Comparison of ENCODE assay signal across 11 cellular contexts in genomic region chr14:60658116-60658515, GRCh38. TPM values are rescaled to one million over a fixed set of nuclear protein-coding genes. Genes with fewer than 3 reads are reported as not detected.
A peak's percentile ranks its signal among the peaks of the same experiment; 100 is the strongest.
DNase-seq lines count a peak whose midpoint lies in the region; ATAC-seq and TF ChIP-seq lines count a peak whose summit lies in the region.
"Had no signal": no experiment of that assay in that cellular context is flagged by ENCODE, and none has a peak within 500 bp of the region (broad histone marks: within the 10 kb centered on the region; RNA-seq: fewer than 3 reads in every experiment).

No MANE protein-coding gene starts in this region.

- no peak overlapping the region for H2BK15ac ChIP-seq in H9 (ENCODE audit: low read depth, low read length)

- H4K91ac ChIP-seq in H9 (ENCODE audit: insufficient read length, low read depth, low read length) = no peak overlapping the region

- no peaks in the 10 kb centered on the region for H3K9me3 ChIP-seq in H9 (ENCODE audit: control insufficient read depth, low read depth, low read length)
- no peaks in the 10 kb centered on the region for H3K9me3 ChIP-seq in mucosa of stomach (ENCODE audit: control insufficient read depth, low read length)
- no peaks in the 10 kb centered on the region for H3K9me3 ChIP-seq in right lobe of liver
- no peaks in the 10 kb centered on the region for H3K9me3 ChIP-seq in upper lobe of left lung

- H2AFZ ChIP-seq in H9 (ENCODE audit: low read length) = peak overlapping the region; percentile 43

- no peak overlapping the region for H3K14ac ChIP-seq in H9 (ENCODE audit: insufficient read depth, low read length)

- H3K23ac ChIP-seq in H9 (ENCODE audit: insufficient read length, low read depth, low read length) = no peak overlapping the region

- ATAC-seq in right lobe of liver (no peak), GM18505 (IDR thresholded peaks at IDR 0.05; ENCODE audit: unreplicated experiment) (no peak), upper lobe of left lung (ENCODE audit: low FRiP score in 2 of 2) (no peak)

- H3K27ac ChIP-seq in H9 (ENCODE audit: insufficient read length, low read depth, low read length) = no peak overlapping the region
- H3K27ac ChIP-seq in right lobe of liver = no peak overlapping the region
- H3K27ac ChIP-seq in upper lobe of left lung = no peak overlapping the region
- H3K27ac ChIP-seq: Peyer's patch had no signal

- H3K56ac ChIP-seq in H9 (ENCODE audit: insufficient read length, low read depth, low read length) = no peak overlapping the region

- peak overlapping the region; percentile 84 for H3K4me2 ChIP-seq in H9 (ENCODE audit: insufficient read depth, insufficient read length, low read length)

- no peaks in the 10 kb centered on the region for H3K36me3 ChIP-seq in mucosa of stomach (ENCODE audit: control insufficient read depth, insufficient read depth, low read length)
- H3K36me3 ChIP-seq in right lobe of liver = no peaks in the 10 kb centered on the region
- no peaks in the 10 kb centered on the region for H3K36me3 ChIP-seq in upper lobe of left lung
- H3K36me3 ChIP-seq: Peyer's patch had no signal

- peaks cover 91% of the 10 kb centered on the region for H3K27me3 Mint-ChIP-seq in H9 (ENCODE audit: low read depth)

- no peaks in the 10 kb centered on the region for H3K79me1 ChIP-seq in H9 (ENCODE audit: insufficient read depth, low read depth, low read length, poor library complexity, severe bottlenecking)

- WGBS in H9 (ENCODE audit: extremely low coverage, insufficient read length, low lambda C conversion rate) = no CpG with 5 or more reads among the region's 10 CpGs
- 47% methylated on average over 9 of the region's 10 CpGs for WGBS in right lobe of liver (ENCODE audit: insufficient coverage, low coverage, low lambda C conversion rate, missing lambda C conversion rate)
- WGBS in upper lobe of left lung, 2 donors = 26 to 36% methylated on average over 10 of the region's 10 CpGs

- no peak overlapping the region for H3K18ac ChIP-seq in H9 (ENCODE audit: insufficient read length, low read depth, low read length)

- no peaks in the 10 kb centered on the region for H4K20me1 ChIP-seq in H9 (ENCODE audit: control insufficient read depth, insufficient read depth, insufficient read length)

- peaks cover 59% of the 10 kb centered on the region for H3K27me3 ChIP-seq in H9 (ENCODE audit: insufficient read depth, low read length)
- peaks cover 62% of the 10 kb centered on the region for H3K27me3 ChIP-seq in mucosa of stomach (ENCODE audit: control insufficient read depth, insufficient read depth, low read length)
- H3K27me3 ChIP-seq in right lobe of liver = peaks cover 6 to 13% of the 10 kb centered on the region in 2 donors
- peaks cover 0 to 47% (median 28%) of the 10 kb centered on the region in 4 donors for H3K27me3 ChIP-seq in upper lobe of left lung

- H3K9me3 Mint-ChIP-seq in H9 = no peaks in the 10 kb centered on the region; a peak in 2 of 5 replicates

- TF ChIP-seq POLR2A in right lobe of liver (IDR thresholded peaks at IDR 0.05) (no peak), GM18505 (IDR thresholded peaks at IDR 0.05; ENCODE audit: borderline replicate concordance, extremely low read depth, insufficient read depth, insufficient read length) (no peak), upper lobe of left lung (IDR thresholded peaks at IDR 0.05) (no peak)

- H2AK5ac ChIP-seq in H9 (ENCODE audit: insufficient read length, low read length) = no peak overlapping the region

- H3K27ac Mint-ChIP-seq in H9 = no peak overlapping the region

- H2BK5ac ChIP-seq in H9 (ENCODE audit: insufficient read length, low read length) = no peak overlapping the region

- TF ChIP-seq EP300 in upper lobe of left lung (IDR thresholded peaks at IDR 0.05) = no peak

- peaks cover 30% of the 10 kb centered on the region for H3K23me2 ChIP-seq in H9 (ENCODE audit: insufficient read length, low read depth, low read length, poor library complexity, severe bottlenecking)

- DNase-seq in AG10803 (ENCODE audit: low read depth) = no peak
- peak; percentile 37 for DNase-seq in H9
- DNase-seq in astrocyte of the spinal cord (ENCODE audit: low read depth, low spot score) = no peak
- no peak for DNase-seq in right lobe of liver
- DNase-seq in stimulated activated naive CD4-positive, alpha-beta T cell treated with Interleukin-2 at 50 U/mL for 16 hours (lab: John Stamatoyannopoulos, UW) = no peak
- DNase-seq in upper lobe of left lung = no peak
- DNase-seq: anterior cingulate cortex had no signal

- intact Hi-C loops in right lobe of liver (cut with DNase I) = loop anchor here in 1 of 2 donors (10.0 kb wide), 1 partner anchor 67 kb away; the partner anchor contains the start of gene SIX4

- in situ Hi-C loops in astrocyte of the spinal cord (cut with HindIII; ENCODE audit: low sequenced_read_pairs) = no loop called here

- peaks cover 8% of the 10 kb centered on the region for H3K4me1 ChIP-seq in H9 (ENCODE audit: insufficient read depth, low read length)
- peaks cover 23% of the 10 kb centered on the region for H3K4me1 ChIP-seq in mucosa of stomach (ENCODE audit: control insufficient read depth, insufficient read depth, low read length)
- H3K4me1 ChIP-seq in right lobe of liver = peaks cover 0 to 8% (median 0%) of the 10 kb centered on the region in 4 donors
- peaks cover 17 to 35% (median 21%) of the 10 kb centered on the region in 4 donors for H3K4me1 ChIP-seq in upper lobe of left lung

- no peaks in the 10 kb centered on the region; a peak in 1 of 7 replicates for H3K36me3 Mint-ChIP-seq in H9 (ENCODE audit: insufficient read depth in 1 of 3, low read depth in 3 of 3)

- H3K4me3 ChIP-seq in AG10803 (ENCODE audit: low read length) (peak overlapping the region; percentile 77), astrocyte of the spinal cord (ENCODE audit: low read depth, low read length) (peak overlapping the region; percentile 63), mucosa of stomach (ENCODE audit: low read length) (peak overlapping the region; percentile 14), right lobe of liver (no peak overlapping the region), upper lobe of left lung (peak overlapping the region in 2 of 4 donors; percentile 64 to 66)

- no peak overlapping the region for H4K8ac ChIP-seq in H9 (replicated peaks; ENCODE audit: insufficient read length, low read depth, low read length)

- no peaks in the 10 kb centered on the region for H3K79me2 ChIP-seq in H9 (ENCODE audit: insufficient read depth, low read length)

- no peak overlapping the region for H3K9ac ChIP-seq in H9 (ENCODE audit: extremely low read depth, insufficient read length, low read length)
- no peak overlapping the region for H3K9ac ChIP-seq in mucosa of stomach (ENCODE audit: low read length)

- no peak overlapping the region for H3K4ac ChIP-seq in H9 (ENCODE audit: low read depth, low read length)

- H2BK12ac ChIP-seq in H9 (ENCODE audit: insufficient read length, low read depth, low read length) = no peak overlapping the region

- H3K4me3 Mint-ChIP-seq in H9 = peak overlapping the region; percentile 84 to 89

- H3T11ph ChIP-seq in H9 (ENCODE audit: low read length) = no peak overlapping the region

- TF ChIP-seq CTCF in AG10803 (conservative IDR thresholded peaks at IDR 0.05; ENCODE audit: low read length) (no peak), H9 (conservative IDR thresholded peaks at IDR 0.05) (no peak), astrocyte of the spinal cord (IDR thresholded peaks at IDR 0.05; ENCODE audit: low read depth, low read length) (no peak), right lobe of liver (IDR thresholded peaks at IDR 0.05) (no peak), upper lobe of left lung (IDR thresholded peaks at IDR 0.05) (no peak)

- H3K4me1 Mint-ChIP-seq in H9 = peaks cover 43 to 54% of the 10 kb centered on the region in 2 experiments

- H4K5ac ChIP-seq in H9 (ENCODE audit: insufficient read length, low read depth, low read length) = no peak overlapping the region

- no peak overlapping the region for H2BK20ac ChIP-seq in H9 (ENCODE audit: low read depth, low read length, poor library complexity, severe bottlenecking)

- no peak overlapping the region for H2BK120ac ChIP-seq in H9 (ENCODE audit: low read depth, low read length, poor library complexity, severe bottlenecking)

RNA-seq across cellular contexts. Expression of gene SIX1, which starts 8.8 kb away (rescaled TPM):
- 0.09 and 0.17 TPM in 2 replicates for total RNA-seq in H9 (2021)
- not detected for total RNA-seq in right lobe of liver
- 1 to 10 TPM in 5 of 6 donors, under 1 TPM in 1; 0.17 to 8.9 (median 1.8) TPM for total RNA-seq in upper lobe of left lung
- total RNA-seq: mononuclear cell, Peyer's patch had no signal

Comparison
In these comparisons a context has a peak if more than half of its experiments do, and no peak if none do; other contexts are left out.
1. H3K4me3 ChIP-seq: peak in AG10803 (single experiment), astrocyte of the spinal cord (single experiment) and mucosa of stomach (single experiment); none in right lobe of liver (0 of 3).